1 cellular context compared by ENCODE assay signal in genomic region chr3:60743631-60744164, GRCh38.
TF ChIP-seq lines count a peak whose summit lies in the region.

No MANE protein-coding gene starts in this region.

TF ChIP-seq in HepG2, 621 proteins besides CTCF, POLR2A, EP300 and RAD21 (continued from another document):
- peak; percentile 64; the same call in 1 of the 2 replicates for TF ChIP-seq PATZ1 (CRISPR knock-in tag; IDR thresholded peaks at IDR 0.05)
- peak; percentile 50 for TF ChIP-seq SOX5 (CRISPR knock-in tag; IDR thresholded peaks at IDR 0.05; ENCODE audit: borderline replicate concordance)
- TF ChIP-seq AHDC1 (CRISPR knock-in tag; IDR thresholded peaks at IDR 0.05; ENCODE audit: borderline replicate concordance): peak; percentile 34; the same call in 1 of the 2 replicates
- TF ChIP-seq RFXAP (CRISPR knock-in tag; IDR thresholded peaks at IDR 0.05; ENCODE audit: borderline replicate concordance): peak; percentile 94
- no peak for TF ChIP-seq ARID2 (CRISPR knock-in tag; IDR thresholded peaks at IDR 0.05; ENCODE audit: borderline replicate concordance)
- peak; percentile 53; the same call in 1 of the 2 replicates for TF ChIP-seq RFX5 (IDR thresholded peaks at IDR 0.05; ENCODE audit: low read depth, low read length)
- TF ChIP-seq NFIC (IDR thresholded peaks at IDR 0.05; ENCODE audit: low read length): 0 out of 2 replicates have a peak, but pooled peaks have one; percentile 44
- peak; percentile 52; the same call in 1 of the 2 replicates for TF ChIP-seq NR2F6 (IDR thresholded peaks at IDR 0.05)
- TF ChIP-seq NR2F6 (CRISPR knock-in tag; IDR thresholded peaks at IDR 0.05): no peak; the same call in 1 of the 2 replicates
- TF ChIP-seq SMC3 (IDR thresholded peaks at IDR 0.05; ENCODE audit: low read length): peak; percentile 29; the same call in 1 of the 2 replicates
- TF ChIP-seq ZFP36L2 (CRISPR knock-in tag; IDR thresholded peaks at IDR 0.05): no peak
- TF ChIP-seq MAFK (conservative IDR thresholded peaks at IDR 0.05 in 1 of 2, IDR thresholded peaks at IDR 0.05 in 1 of 2; ENCODE audit: low read length in 2 of 2): no peak
- TF ChIP-seq ZNF704 (CRISPR knock-in tag; IDR thresholded peaks at IDR 0.05; ENCODE audit: borderline replicate concordance): no peak
- TF ChIP-seq ZBTB3 (CRISPR knock-in tag; IDR thresholded peaks at IDR 0.05; ENCODE audit: borderline replicate concordance, low read depth): no peak
- TF ChIP-seq MTA1 (CRISPR knock-in tag; IDR thresholded peaks at IDR 0.05; ENCODE audit: borderline replicate concordance): no peak
- TF ChIP-seq PAXIP1 (CRISPR knock-in tag; conservative IDR thresholded peaks at IDR 0.05): peak; percentile 39; the same call in 1 of the 2 replicates
- TF ChIP-seq SPEN (CRISPR knock-in tag; IDR thresholded peaks at IDR 0.05; ENCODE audit: low read depth): no peak
- TF ChIP-seq NR2F2 (IDR thresholded peaks at IDR 0.05; ENCODE audit: borderline replicate concordance, low read depth): peak; percentile 22; the same call in 1 of the 2 replicates
- no peak for TF ChIP-seq SOX6 (IDR thresholded peaks at IDR 0.05)
- peak; percentile 59; the same call in 1 of the 2 replicates for TF ChIP-seq SOX6 (CRISPR knock-in tag; IDR thresholded peaks at IDR 0.05)
